14 cellular contexts compared by ENCODE assay signal in the genomic region with DNA sequence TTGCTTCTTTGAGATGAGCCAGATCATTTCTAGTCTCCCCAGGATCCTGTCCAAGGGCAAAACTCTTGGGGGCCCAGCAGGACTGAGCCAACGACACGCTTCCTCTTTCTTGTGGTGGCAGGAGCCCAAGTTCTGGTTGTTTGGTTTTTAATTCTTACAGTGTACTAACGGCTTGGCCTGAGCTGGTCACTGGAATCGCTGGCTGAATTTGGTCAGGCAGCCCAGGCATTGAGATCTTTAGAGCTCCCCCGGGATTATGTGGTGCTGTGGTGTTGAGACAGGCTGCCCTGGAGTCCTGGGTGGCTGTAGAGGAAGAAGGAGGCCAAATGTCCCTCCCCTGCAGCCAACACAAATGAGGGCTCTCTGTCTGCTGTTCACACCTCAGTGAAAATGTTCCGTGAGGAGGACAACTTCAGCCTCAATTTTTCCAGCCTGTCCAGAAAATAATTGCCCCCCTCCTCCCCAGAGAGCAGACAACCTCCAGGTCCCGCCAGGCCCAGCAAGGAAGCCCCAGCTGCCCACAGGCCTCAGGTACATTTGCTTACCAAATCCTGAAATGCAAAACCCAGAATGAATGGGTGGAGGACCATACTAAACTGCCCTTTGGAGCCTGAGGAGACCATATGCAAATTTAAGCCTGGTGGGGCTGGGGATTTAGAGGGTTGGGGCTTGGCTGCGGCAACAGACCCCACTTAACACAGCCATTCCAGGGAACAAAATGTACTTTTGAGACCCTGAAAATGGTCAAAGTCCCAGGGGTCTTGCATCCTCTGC. TPM values are rescaled to one million over a fixed set of nuclear protein-coding genes. Genes with fewer than 3 reads are reported as not detected.
DNase-seq lines count a peak whose midpoint lies in the region; ATAC-seq, FAIRE-seq and TF ChIP-seq lines count a peak whose summit lies in the region.
"Had no signal": no experiment of that assay in that cellular context is flagged by ENCODE, and none has a peak within 500 bp of the region (broad histone marks: within the 10 kb centered on the region; RNA-seq: fewer than 3 reads in every experiment).

No MANE protein-coding gene starts in this region.

- CTCF ChIA-PET in H1 (lab: Charles Lee; ENCODE audit: partially characterized antibody) = interaction anchor here (1.5 to 14.2 kb wide), 3 partner anchors 10 to 28 kb away, joined by 4 to 137 read pairs (median 6); no protein-coding TSS in a partner anchor

- FAIRE-seq in H1 (lab: Jason Lieb, UNC) = no peak
- FAIRE-seq in small intestine (lab: Jason Lieb, UNC) = no peak

- H3K4me2 ChIP-seq in H1 (ENCODE audit: insufficient read depth in 1 of 2, low read depth in 2 of 2, low read length in 2 of 2) = no peak overlapping the region

- no peak for TF ChIP-seq RAD21 in H1 (IDR thresholded peaks at IDR 0.05 in 1 of 2, conservative IDR thresholded peaks at IDR 0.05 in 1 of 2; ENCODE audit: low read depth in 2 of 2, low read length in 2 of 2)

- no peak overlapping the region for H3K4me3 ChIP-seq in H1 (ENCODE audit: extremely low read depth in 1 of 4, insufficient read depth in 2 of 4, low read depth in 3 of 4, low read length in 4 of 4)
- no peak overlapping the region for H3K4me3 ChIP-seq in small intestine (ENCODE audit: low read depth in 1 of 2, low read length in 2 of 2)

- H4K8ac ChIP-seq in H1 (ENCODE audit: extremely low read depth, insufficient read depth, low read length) = no peak overlapping the region

- TF ChIP-seq EP300 in H1 (IDR thresholded peaks at IDR 0.05; ENCODE audit: borderline replicate concordance in 1 of 2, low read depth in 2 of 2, low read length in 2 of 2) = no peak

- no peak for TF ChIP-seq POLR2A in H1 (IDR thresholded peaks at IDR 0.05; ENCODE audit: control extremely low read depth in 1 of 2, low read depth in 2 of 2, low read length in 2 of 2)

- ATAC-seq in GM19438 (IDR thresholded peaks at IDR 0.05; ENCODE audit: low read depth, unreplicated experiment) = peak; percentile 69
- no peak for ATAC-seq in HG03097 (IDR thresholded peaks at IDR 0.05; ENCODE audit: low FRiP score, unreplicated experiment)
- ATAC-seq in GM21619 (IDR thresholded peaks at IDR 0.05; ENCODE audit: unreplicated experiment) = no peak
- ATAC-seq: activated CD4-positive, alpha-beta T cell treated with anti-CD3 and anti-CD28 coated beads for 36 hours; stimulated activated naive CD8-positive, alpha-beta T cell treated with anti-CD3 and anti-CD28 coated beads, Interleukin-15, Interleukin-2, amounts not matched to agents 100 U/mL and 50 U/mL, for 24 hours had no signal

- 0 out of 2 replicates have a peak overlapping the region, but pooled peaks have one; percentile 22 for H2BK15ac ChIP-seq in H1 (ENCODE audit: low read length)

- no peak for TF ChIP-seq CTCF in H1 (IDR thresholded peaks at IDR 0.05; ENCODE audit: control extremely low read depth in 1 of 3, insufficient read depth in 1 of 3, low read depth in 1 of 3, low read length in 3 of 3)

- H3K23me2 ChIP-seq in H1 (ENCODE audit: low read depth, low read length) = no peaks in the 10 kb centered on the region

- no peak overlapping the region for H2BK12ac ChIP-seq in H1 (ENCODE audit: low read depth, low read length)

- H3K27ac ChIP-seq in H1 (ENCODE audit: low read depth, low read length) = no peak overlapping the region
- no peak overlapping the region for H3K27ac ChIP-seq in small intestine (ENCODE audit: low read depth in 1 of 2, low read length in 1 of 2)

- no peaks in the 10 kb centered on the region for H3K27me3 ChIP-seq in H1 (replicated peaks in 1 of 4; ENCODE audit: control insufficient read depth in 3 of 4, extremely low read depth in 1 of 4, insufficient read depth in 3 of 4, low read length in 3 of 4)
- H3K27me3 ChIP-seq in small intestine (ENCODE audit: control insufficient read depth in 2 of 2, insufficient read depth in 2 of 2, low read length in 2 of 2) = no peaks in the 10 kb centered on the region

- H3K56ac ChIP-seq in H1 (replicated peaks; ENCODE audit: insufficient read length, low read depth, low read length) = no peak overlapping the region

- H3K36me3 ChIP-seq in H1 (ENCODE audit: control insufficient read depth in 2 of 4, insufficient read depth in 4 of 4, low read length in 3 of 4) (no peaks in the 10 kb centered on the region), small intestine (ENCODE audit: control insufficient read depth in 2 of 2, insufficient read depth in 2 of 2, low read length in 2 of 2) (no peaks in the 10 kb centered on the region)

- H3K4ac ChIP-seq in H1 (replicated peaks; ENCODE audit: insufficient read length, low read depth, low read length) = no peak overlapping the region

- no peaks in the 10 kb centered on the region for H3K79me2 ChIP-seq in H1 (ENCODE audit: control insufficient read depth in 1 of 2, insufficient read depth in 2 of 2, low read length in 2 of 2)

- POLR2A ChIA-PET in H1 (lab: Charles Lee; ENCODE audit: partially characterized antibody) = interaction anchor here (1.1 kb wide), 1 partner anchor 9 kb away, joined by 4 read pairs; no protein-coding TSS in a partner anchor

- H3K4me1 ChIP-seq in H1 (replicated peaks in 1 of 4; ENCODE audit: control insufficient read depth in 3 of 4, insufficient read depth in 4 of 4, low read length in 3 of 4) (peaks cover 0 to 3% (median 0%) of the 10 kb centered on the region in 4 experiments; a peak in 1 of 7 replicates), small intestine (ENCODE audit: control insufficient read depth in 2 of 2, insufficient read depth in 1 of 2, low read depth in 1 of 2, low read length in 1 of 2) (peaks cover 0 to 6% of the 10 kb centered on the region in 2 donors)

- no peak overlapping the region for H2BK120ac ChIP-seq in H1 (replicated peaks; ENCODE audit: low read depth, low read length)

- H3K79me1 ChIP-seq in H1 (ENCODE audit: low read depth, low read length) = no peaks in the 10 kb centered on the region

- no peak overlapping the region for H4K5ac ChIP-seq in H1 (ENCODE audit: insufficient read length, low read depth, low read length)

- no peak overlapping the region for H2BK20ac ChIP-seq in H1 (ENCODE audit: low read length)

- H3K9me3 ChIP-seq in H1 (ENCODE audit: insufficient read depth in 2 of 2, low read depth in 1 of 2, low read length in 1 of 2) (no peaks in the 10 kb centered on the region), small intestine (ENCODE audit: control insufficient read depth, low read depth) (no peaks in the 10 kb centered on the region)

- H4K91ac ChIP-seq in H1 (replicated peaks; ENCODE audit: insufficient read length, low read length) = no peak overlapping the region

- H3K9ac ChIP-seq in H1 (replicated peaks in 1 of 4; ENCODE audit: extremely low read depth in 1 of 4, low read depth in 3 of 4, low read length in 3 of 4) = no peak overlapping the region

- H4K20me1 ChIP-seq in H1 (replicated peaks in 1 of 2; ENCODE audit: control insufficient read depth in 1 of 2, insufficient read depth in 2 of 2, low read length in 2 of 2) = no peaks in the 10 kb centered on the region

- no peak overlapping the region for H2AFZ ChIP-seq in H1 (ENCODE audit: low read length)

- no peak overlapping the region for H2AK5ac ChIP-seq in H1 (ENCODE audit: low read depth, low read length)

- no peak overlapping the region for H3K18ac ChIP-seq in H1 (ENCODE audit: extremely low read depth, low read length)

- H2BK5ac ChIP-seq in H1 (ENCODE audit: low read depth, low read length) = no peak overlapping the region

- 90% methylated on average over 8 of the region's 8 CpGs; no CpG with 5 or more reads in 1 of the 2 experiments for WGBS in H1 (ENCODE audit: extremely low coverage in 1 of 2, insufficient coverage in 1 of 2, insufficient read length in 1 of 2, insufficient replicate concordance in 2 of 2, low coverage in 1 of 2, low lambda C conversion rate in 2 of 2, missing lambda C conversion rate in 1 of 2), 2 experiments
- WGBS in small intestine, 3 donors = 54 to 81% (median 77%) methylated on average over 8 of the region's 8 CpGs

- H3K14ac ChIP-seq in H1 (ENCODE audit: insufficient read length) = no peak overlapping the region

- no peak overlapping the region for H3K23ac ChIP-seq in H1 (ENCODE audit: insufficient read length)

- DNase-seq in AML-193 (lab: John Stamatoyannopoulos, UW) = peak; percentile 84 to 87
- DNase-seq in NCI-H526 treated with DMSO at 0.1 percent for 48 hours (lab: John Stamatoyannopoulos, UW) = peak; percentile 99
- no peak for DNase-seq in H1 (ENCODE audit: low read depth in 1 of 2, low spot score in 2 of 2)
- no peak for DNase-seq in small intestine
- DNase-seq in activated naive CD4-positive, alpha-beta T cell treated with anti-CD3 and anti-CD28 coated beads, Interleukin-2, amount 50 U/mL, for 16 hours = no peak
- DNase-seq: activated CD4-positive, alpha-beta T cell treated with anti-CD3 and anti-CD28 coated beads for 36 hours; activated gamma-delta T cell treated with Interleukin-2 at 50 U/mL for 16 hours; DND-41; NCI-H187 treated with DMSO at 0.1 percent for 48 hours; stimulated activated CD4-positive, alpha-beta T cell treated with anti-CD3 and anti-CD28 coated beads, Interleukin-15, amount 100 ng/mL, for 24 hours; stimulated activated naive CD8-positive, alpha-beta T cell treated with anti-CD3 and anti-CD28 coated beads, Interleukin-15, Interleukin-2, amounts not matched to agents 100 U/mL and 50 U/mL, for 24 hours had no signal

TF ChIP-seq in H1, 55 proteins besides CTCF, POLR2A, EP300 and RAD21 (continues in another document):
- no peak for TF ChIP-seq POLR2AphosphoS5 (IDR thresholded peaks at IDR 0.05; ENCODE audit: low read depth, low read length)

RNA-seq across cellular contexts. Expression of a gene that starts 23.6 kb away (rescaled TPM):
- not detected in 2 replicates for total RNA-seq in H1 (2021; fragmentation: NEBNext Ultra II Directional; extraction: Animal tissue kit (Norgen Biotek cat#: 25700))
- polyA plus RNA-seq in H1 (2011; rRNA removed) (not detected in 2 replicates), small intestine (10 to 100 TPM in 2 of 3 donors, 1 to 10 TPM in 1; 2.6 to 26.7 (median 17.2) TPM)
- polyA plus RNA-seq in H1 (2011; cell fraction: cytosol; rRNA removed) = not detected
- polyA plus RNA-seq in H1 (2011; cell fraction: nucleus; rRNA removed) = 0.03 TPM
- 0.05 TPM in 1 of 4 replicates, not detected in the others for polyA plus RNA-seq in H1 (2012, experiment 1 of 2)
- polyA plus RNA-seq in H1 (2012, experiment 2 of 2) = not detected
- not detected for polyA plus RNA-seq in H1 (2013, experiment 1 of 2)
- polyA plus RNA-seq in H1 (2013, experiment 2 of 2) = 0.02 TPM
- 0.20 TPM in 1 of 2 replicates, not detected in the other for polyA minus RNA-seq in H1 (2011; rRNA and poly(A)+ RNA removed)
- polyA minus RNA-seq in H1 (2011; cell fraction: cytosol; rRNA and poly(A)+ RNA removed) = not detected
- polyA minus RNA-seq in H1 (2011; cell fraction: nucleus; rRNA and poly(A)+ RNA removed) = not detected
- total RNA-seq: activated CD4-positive, alpha-beta T cell treated with anti-CD3 and anti-CD28 coated beads for 36 hours had no signal

RNA-seq across cellular contexts. Expression of a gene that starts 43.2 kb away (rescaled TPM):
- total RNA-seq in H1 (2021; fragmentation: NEBNext Ultra II Directional; extraction: Animal tissue kit (Norgen Biotek cat#: 25700)) = not detected in 2 replicates
- polyA plus RNA-seq in H1 (2011; rRNA removed) = not detected in 2 replicates
- not detected for polyA plus RNA-seq in H1 (2011; cell fraction: cytosol; rRNA removed)
- not detected for polyA plus RNA-seq in H1 (2011; cell fraction: nucleus; rRNA removed)
- not detected in 4 replicates for polyA plus RNA-seq in H1 (2012, experiment 1 of 2)
- polyA plus RNA-seq in H1 (2012, experiment 2 of 2) = not detected
- not detected for polyA plus RNA-seq in H1 (2013, experiment 1 of 2)
- polyA plus RNA-seq in H1 (2013, experiment 2 of 2) = not detected
- not detected in 2 replicates for polyA minus RNA-seq in H1 (2011; rRNA and poly(A)+ RNA removed)
- not detected for polyA minus RNA-seq in H1 (2011; cell fraction: cytosol; rRNA and poly(A)+ RNA removed)
- not detected for polyA minus RNA-seq in H1 (2011; cell fraction: nucleus; rRNA and poly(A)+ RNA removed)
- 1 to 10 TPM in 2 of 3 donors, under 1 TPM in 1; 0.55 to 2.7 (median 1.3) TPM for polyA plus RNA-seq in small intestine
- total RNA-seq: activated CD4-positive, alpha-beta T cell treated with anti-CD3 and anti-CD28 coated beads for 36 hours had no signal

Comparison
In these comparisons a context has a peak if more than half of its experiments do, and no peak if none do; other contexts are left out.
1. DNase-seq: peak in AML-193 (2 of 2) and NCI-H526 treated with DMSO at 0.1 percent for 48 hours (single experiment); none in H1 (0 of 2), small intestine (single experiment) and activated naive CD4-positive, alpha-beta T cell treated with anti-CD3 and anti-CD28 coated beads, Interleukin-2, amount 50 U/mL, for 16 hours (single experiment).